Comparison of ENCODE assay signal across 15 cellular contexts in the genomic region with DNA sequence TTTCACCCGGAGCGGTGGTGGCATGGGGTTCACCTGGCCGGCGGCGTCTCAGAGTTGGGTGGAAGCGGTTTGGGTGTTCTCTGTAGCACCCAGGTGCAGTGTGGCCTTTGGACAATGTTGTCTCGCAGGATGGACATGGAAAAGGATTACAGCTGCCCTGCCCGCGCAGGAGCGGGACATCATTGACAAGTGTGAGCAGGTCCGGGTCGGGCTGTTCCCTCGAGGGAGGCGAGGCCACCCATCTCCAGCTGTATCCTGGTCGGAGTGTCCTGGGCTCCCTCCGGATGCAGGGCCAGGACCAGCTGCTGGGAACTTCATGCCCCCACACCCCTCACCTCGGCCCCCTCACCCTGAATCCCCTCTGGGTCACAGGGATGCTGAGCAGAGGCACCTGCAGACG. TPM values are rescaled to one million over a fixed set of nuclear protein-coding genes. Genes with fewer than 3 reads are reported as not detected.
A peak's percentile ranks its signal among the peaks of the same experiment; 100 is the strongest.
DNase-seq lines count a peak whose midpoint lies in the region; ATAC-seq and TF ChIP-seq lines count a peak whose summit lies in the region.
"Had no signal": no experiment of that assay in that cellular context is flagged by ENCODE, and none has a peak within 500 bp of the region (broad histone marks: within the 10 kb centered on the region; RNA-seq: fewer than 3 reads in every experiment).

No MANE protein-coding gene starts in this region.

- H3K27ac ChIP-seq in right atrium auricular region = no peak overlapping the region
- H3K27ac ChIP-seq in heart left ventricle = no peak overlapping the region
- H3K27ac ChIP-seq in lung (ENCODE audit: low read depth in 1 of 2, low read length in 1 of 2) = no peak overlapping the region
- H3K27ac ChIP-seq: BLaER1 treated with 17β-estradiol and CSF1 and Interleukin-3, amounts not matched to agents 10 nM and 100 nM had no signal

- H3K4me1 ChIP-seq in right atrium auricular region (no peaks in the 10 kb centered on the region), heart left ventricle (no peaks in the 10 kb centered on the region), lung (ENCODE audit: control insufficient read depth in 2 of 2, insufficient read depth in 2 of 2, low read length in 2 of 2) (no peaks in the 10 kb centered on the region)
- H3K4me1 ChIP-seq: BLaER1 treated with 17β-estradiol and CSF1 and Interleukin-3, amounts not matched to agents 10 nM and 100 nM had no signal

- DNase-seq in right atrium auricular region (ENCODE audit: low spot score) (peak; percentile 49), heart left ventricle (no peak), HEK293T (ENCODE audit: extremely low spot score) (peak; percentile 2), lung (ENCODE audit: low spot score) (peak; percentile 27)
- no peak for DNase-seq in effector CD4-positive, alpha-beta T cell
- no peak for DNase-seq in stimulated activated naive CD8-positive, alpha-beta T cell treated with anti-CD3 and anti-CD28 coated beads, Interleukin-15, Interleukin-2, amounts not matched to agents 100 U/mL and 50 U/mL, for 24 hours
- DNase-seq: ACHN; CD4-positive, CD25-positive, alpha-beta regulatory T cell; DND-41; GDM1; GOT3; HCEC 1CT had no signal

- no peak for TF ChIP-seq POLR2A in heart left ventricle (IDR thresholded peaks at IDR 0.05)

- TF ChIP-seq CTCF in right atrium auricular region (IDR thresholded peaks at IDR 0.05) = no peak
- TF ChIP-seq CTCF in heart left ventricle (IDR thresholded peaks at IDR 0.05) = no peak
- TF ChIP-seq CTCF in lung (IDR thresholded peaks at IDR 0.05; ENCODE audit: control extremely low read depth, extremely low read depth) = no peak

- H3K36me3 ChIP-seq in right atrium auricular region = no peaks in the 10 kb centered on the region
- H3K36me3 ChIP-seq in heart left ventricle = no peaks in the 10 kb centered on the region
- no peaks in the 10 kb centered on the region for H3K36me3 ChIP-seq in lung (ENCODE audit: control insufficient read depth in 2 of 2, insufficient read depth in 2 of 2, low read length in 2 of 2)
- H3K36me3 ChIP-seq: BLaER1 treated with 17β-estradiol and CSF1 and Interleukin-3, amounts not matched to agents 10 nM and 100 nM had no signal

- intact Hi-C loops in heart left ventricle (cut with DNase I) = no loop called here

- POLR2A ChIA-PET in HEK293T (lab: Yijun Ruan, JAX) = interaction anchor here (2.6 kb wide), 1 partner anchor 8 kb away, joined by 5 read pairs; a partner anchor contains a TSS

- H3K27me3 ChIP-seq in right atrium auricular region (no peaks in the 10 kb centered on the region), heart left ventricle (peaks cover 0 to 4% (median 0%) of the 10 kb centered on the region in 9 donors), lung (ENCODE audit: control insufficient read depth, insufficient read depth) (no peaks in the 10 kb centered on the region)
- H3K27me3 ChIP-seq: BLaER1 treated with 17β-estradiol and CSF1 and Interleukin-3, amounts not matched to agents 10 nM and 100 nM had no signal

- ATAC-seq in heart left ventricle (no peak), lung (ENCODE audit: insufficient read depth, low FRiP score) (no peak), GM18873 (IDR thresholded peaks at IDR 0.05; ENCODE audit: low FRiP score, unreplicated experiment) (no peak)
- ATAC-seq in stimulated activated naive CD8-positive, alpha-beta T cell treated with anti-CD3 and anti-CD28 coated beads, Interleukin-15, Interleukin-2, amounts not matched to agents 100 U/mL and 50 U/mL, for 24 hours = no peak
- ATAC-seq: HepG2 had no signal

- H3K9me3 ChIP-seq in right atrium auricular region = no peaks in the 10 kb centered on the region
- H3K9me3 ChIP-seq in heart left ventricle = no peaks in the 10 kb centered on the region
- H3K9me3 ChIP-seq in lung (ENCODE audit: control insufficient read depth in 2 of 2, insufficient read depth in 1 of 2, low read length in 1 of 2) = peaks cover 0 to 23% of the 10 kb centered on the region in 2 donors

- H3K4me3 ChIP-seq in right atrium auricular region (no peak overlapping the region), heart left ventricle (no peak overlapping the region), lung (no peak overlapping the region)
- H3K4me3 ChIP-seq: BLaER1 treated with 17β-estradiol and CSF1 and Interleukin-3, amounts not matched to agents 10 nM and 100 nM had no signal

- CTCF ChIA-PET in HEK293T (lab: Yijun Ruan, JAX) = no interaction called here

- 87 to 90% (median 88%) methylated on average over 14 to 18 of the region's 18 CpGs for WGBS in heart left ventricle, 4 donors
- WGBS in lung, 2 donors = 89 to 96% methylated on average over 18 of the region's 18 CpGs

TF ChIP-seq in HEK293T, 16 proteins besides CTCF, POLR2A, EP300 and RAD21:
- TF ChIP-seq, protein P1, sequence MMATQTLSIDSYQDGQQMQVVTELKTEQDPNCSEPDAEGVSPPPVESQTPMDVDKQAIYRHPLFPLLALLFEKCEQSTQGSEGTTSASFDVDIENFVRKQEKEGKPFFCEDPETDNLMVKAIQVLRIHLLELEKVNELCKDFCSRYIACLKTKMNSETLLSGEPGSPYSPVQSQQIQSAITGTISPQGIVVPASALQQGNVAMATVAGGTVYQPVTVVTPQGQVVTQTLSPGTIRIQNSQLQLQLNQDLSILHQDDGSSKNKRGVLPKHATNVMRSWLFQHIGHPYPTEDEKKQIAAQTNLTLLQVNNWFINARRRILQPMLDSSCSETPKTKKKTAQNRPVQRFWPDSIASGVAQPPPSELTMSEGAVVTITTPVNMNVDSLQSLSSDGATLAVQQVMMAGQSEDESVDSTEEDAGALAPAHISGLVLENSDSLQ (IDR thresholded peaks at IDR 0.05) = no peak
- TF ChIP-seq FOXK2 (IDR thresholded peaks at IDR 0.05) (no peak), CTBP1 (IDR thresholded peaks at IDR 0.05; ENCODE audit: borderline replicate concordance) (no peak), NFRKB (IDR thresholded peaks at IDR 0.05) (no peak), LEF1 (IDR thresholded peaks at IDR 0.05; ENCODE audit: borderline replicate concordance) (no peak), FOXM1 (IDR thresholded peaks at IDR 0.05; ENCODE audit: borderline replicate concordance) (no peak), FOXA1 (IDR thresholded peaks at IDR 0.05) (no peak), TARDBP (IDR thresholded peaks at IDR 0.05) (no peak), SP1 (IDR thresholded peaks at IDR 0.05) (no peak), L3MBTL2 (conservative IDR thresholded peaks at IDR 0.05) (no peak), HDGF (IDR thresholded peaks at IDR 0.05; ENCODE audit: borderline replicate concordance) (no peak), ZNF384 (IDR thresholded peaks at IDR 0.05) (no peak)

RNA-seq across cellular contexts. Expression of a gene that starts 7.8 kb away (rescaled TPM):
- 1 to 10 TPM; 2.8 to 4.6 TPM for total RNA-seq in right atrium auricular region
- 1 to 10 TPM; 2.9 to 7.9 (median 3.6) TPM for total RNA-seq in heart left ventricle
- polyA plus RNA-seq in heart left ventricle = 1 to 10 TPM; 2.3 to 3.1 TPM
- 10 to 100 TPM in 1 of 2 donors, 1 to 10 TPM in 1; 4.3 to 18.1 TPM for total RNA-seq in lung
- 1 to 10 TPM; 2.6 to 3.5 TPM for polyA plus RNA-seq in lung

Comparison
In these comparisons a context has a peak if more than half of its experiments do, and no peak if none do; other contexts are left out.
1. DNase-seq: peak in right atrium auricular region (single experiment), HEK293T (single experiment) and lung (single experiment); none in heart left ventricle (0 of 5), effector CD4-positive, alpha-beta T cell (single experiment) and stimulated activated naive CD8-positive, alpha-beta T cell treated with anti-CD3 and anti-CD28 coated beads, Interleukin-15, Interleukin-2, amounts not matched to agents 100 U/mL and 50 U/mL, for 24 hours (single experiment).